Comparison of ENCODE assay signal across 3 cellular contexts in genomic region chr1:23471473-23472075, GRCh38.
A peak's percentile ranks its signal among the peaks of the same experiment; 100 is the strongest.
TF ChIP-seq lines count a peak whose summit lies in the region.

No MANE protein-coding gene starts in this region.

TF ChIP-seq in HEK293, 187 proteins besides CTCF, POLR2A, EP300 and RAD21:
- TF ChIP-seq ZNF768 (tag by site-specific recombination; IDR thresholded peaks at IDR 0.05) (peak; percentile 72; the same call in 1 of the 2 replicates), SP7 (tag by site-specific recombination; IDR thresholded peaks at IDR 0.05) (no peak)
TF ChIP-seq in HEK293: peak in this region for 1.

TF ChIP-seq in K562, 482 proteins besides CTCF, POLR2A, EP300 and RAD21:
- TF ChIP-seq SMARCA5 (IDR thresholded peaks at IDR 0.05) (peak; percentile 39; the same call in 1 of the 2 replicates), TAF15 (IDR thresholded peaks at IDR 0.05; ENCODE audit: low read depth, low read length) (no peak), ADNP (tag; IDR thresholded peaks at IDR 0.05) (peak; percentile 28; the same call in 1 of the 2 replicates), RBM25 (IDR thresholded peaks at IDR 0.05; ENCODE audit: low read depth, low read length, severe bottlenecking) (peak; percentile 77), BCOR (IDR thresholded peaks at IDR 0.05) (peak; percentile 84), ZFP36 (IDR thresholded peaks at IDR 0.05; ENCODE audit: low read depth, low read length, partially characterized antibody) (peak; percentile 83), KDM1A (IDR thresholded peaks at IDR 0.05) (peak in 1 of 2 experiments; percentile 48; a peak in 2 of 4 replicates), ARID4B (CRISPR knock-in tag; IDR thresholded peaks at IDR 0.05) (no peak)

TF ChIP-seq in liver, 16 proteins besides CTCF, POLR2A, EP300 and RAD21:
- TF ChIP-seq RXRA (IDR thresholded peaks at IDR 0.05) (peak; percentile 46 to 74), FOXA2 (IDR thresholded peaks at IDR 0.05) (peak; percentile 32), TAF1 (conservative IDR thresholded peaks at IDR 0.05) (no peak), EGR1 (IDR thresholded peaks at IDR 0.05; ENCODE audit: low read depth in 2 of 2) (peak in 1 of 2 donors; percentile 32), JUND (IDR thresholded peaks at IDR 0.05) (no peak), FOXA1 (IDR thresholded peaks at IDR 0.05) (no peak), NR2F2 (IDR thresholded peaks at IDR 0.05) (no peak), HNF4G (IDR thresholded peaks at IDR 0.05) (no peak), YY1 (IDR thresholded peaks at IDR 0.05) (peak; percentile 3), SP1 (IDR thresholded peaks at IDR 0.05) (peak; percentile 32), MAX (IDR thresholded peaks at IDR 0.05) (peak; percentile 62), HNF4A (conservative IDR thresholded peaks at IDR 0.05) (peak; percentile 47 to 51), GABPA (IDR thresholded peaks at IDR 0.05 in 1 of 2, conservative IDR thresholded peaks at IDR 0.05 in 1 of 2) (no peak)
- TF ChIP-seq, protein P1, sequence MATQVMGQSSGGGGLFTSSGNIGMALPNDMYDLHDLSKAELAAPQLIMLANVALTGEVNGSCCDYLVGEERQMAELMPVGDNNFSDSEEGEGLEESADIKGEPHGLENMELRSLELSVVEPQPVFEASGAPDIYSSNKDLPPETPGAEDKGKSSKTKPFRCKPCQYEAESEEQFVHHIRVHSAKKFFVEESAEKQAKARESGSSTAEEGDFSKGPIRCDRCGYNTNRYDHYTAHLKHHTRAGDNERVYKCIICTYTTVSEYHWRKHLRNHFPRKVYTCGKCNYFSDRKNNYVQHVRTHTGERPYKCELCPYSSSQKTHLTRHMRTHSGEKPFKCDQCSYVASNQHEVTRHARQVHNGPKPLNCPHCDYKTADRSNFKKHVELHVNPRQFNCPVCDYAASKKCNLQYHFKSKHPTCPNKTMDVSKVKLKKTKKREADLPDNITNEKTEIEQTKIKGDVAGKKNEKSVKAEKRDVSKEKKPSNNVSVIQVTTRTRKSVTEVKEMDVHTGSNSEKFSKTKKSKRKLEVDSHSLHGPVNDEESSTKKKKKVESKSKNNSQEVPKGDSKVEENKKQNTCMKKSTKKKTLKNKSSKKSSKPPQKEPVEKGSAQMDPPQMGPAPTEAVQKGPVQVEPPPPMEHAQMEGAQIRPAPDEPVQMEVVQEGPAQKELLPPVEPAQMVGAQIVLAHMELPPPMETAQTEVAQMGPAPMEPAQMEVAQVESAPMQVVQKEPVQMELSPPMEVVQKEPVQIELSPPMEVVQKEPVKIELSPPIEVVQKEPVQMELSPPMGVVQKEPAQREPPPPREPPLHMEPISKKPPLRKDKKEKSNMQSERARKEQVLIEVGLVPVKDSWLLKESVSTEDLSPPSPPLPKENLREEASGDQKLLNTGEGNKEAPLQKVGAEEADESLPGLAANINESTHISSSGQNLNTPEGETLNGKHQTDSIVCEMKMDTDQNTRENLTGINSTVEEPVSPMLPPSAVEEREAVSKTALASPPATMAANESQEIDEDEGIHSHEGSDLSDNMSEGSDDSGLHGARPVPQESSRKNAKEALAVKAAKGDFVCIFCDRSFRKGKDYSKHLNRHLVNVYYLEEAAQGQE (IDR thresholded peaks at IDR 0.05) = peak; percentile 14
- TF ChIP-seq, protein P2, sequence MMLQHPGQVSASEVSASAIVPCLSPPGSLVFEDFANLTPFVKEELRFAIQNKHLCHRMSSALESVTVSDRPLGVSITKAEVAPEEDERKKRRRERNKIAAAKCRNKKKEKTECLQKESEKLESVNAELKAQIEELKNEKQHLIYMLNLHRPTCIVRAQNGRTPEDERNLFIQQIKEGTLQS (IDR thresholded peaks at IDR 0.05) = no peak
- TF ChIP-seq, protein P3, sequence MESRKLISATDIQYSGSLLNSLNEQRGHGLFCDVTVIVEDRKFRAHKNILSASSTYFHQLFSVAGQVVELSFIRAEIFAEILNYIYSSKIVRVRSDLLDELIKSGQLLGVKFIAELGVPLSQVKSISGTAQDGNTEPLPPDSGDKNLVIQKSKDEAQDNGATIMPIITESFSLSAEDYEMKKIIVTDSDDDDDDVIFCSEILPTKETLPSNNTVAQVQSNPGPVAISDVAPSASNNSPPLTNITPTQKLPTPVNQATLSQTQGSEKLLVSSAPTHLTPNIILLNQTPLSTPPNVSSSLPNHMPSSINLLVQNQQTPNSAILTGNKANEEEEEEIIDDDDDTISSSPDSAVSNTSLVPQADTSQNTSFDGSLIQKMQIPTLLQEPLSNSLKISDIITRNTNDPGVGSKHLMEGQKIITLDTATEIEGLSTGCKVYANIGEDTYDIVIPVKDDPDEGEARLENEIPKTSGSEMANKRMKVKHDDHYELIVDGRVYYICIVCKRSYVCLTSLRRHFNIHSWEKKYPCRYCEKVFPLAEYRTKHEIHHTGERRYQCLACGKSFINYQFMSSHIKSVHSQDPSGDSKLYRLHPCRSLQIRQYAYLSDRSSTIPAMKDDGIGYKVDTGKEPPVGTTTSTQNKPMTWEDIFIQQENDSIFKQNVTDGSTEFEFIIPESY (IDR thresholded peaks at IDR 0.05) = peak; percentile 29
TF ChIP-seq in liver: peak in this region for 9.
